1 cellular context compared by ENCODE assay signal in genomic region chr18:63878343-63878742, GRCh38.
TF ChIP-seq lines count a peak whose summit lies in the region.

No MANE protein-coding gene starts in this region.

TF ChIP-seq in HepG2, 621 proteins besides CTCF, POLR2A, EP300 and RAD21:
- TF ChIP-seq MBD4 (IDR thresholded peaks at IDR 0.05; ENCODE audit: borderline replicate concordance, low read length) (no peak), ZNF644 (CRISPR knock-in tag; IDR thresholded peaks at IDR 0.05; ENCODE audit: low read depth) (no peak), CEBPB (IDR thresholded peaks at IDR 0.05; ENCODE audit: borderline replicate concordance, low read depth, low read length) (peak; percentile 74), ZNF737 (CRISPR knock-in tag; IDR thresholded peaks at IDR 0.05; ENCODE audit: borderline replicate concordance) (no peak), IKZF5 (CRISPR knock-in tag; IDR thresholded peaks at IDR 0.05) (no peak)
